Comparison of ENCODE assay signal across 18 cellular contexts in the genomic region with DNA sequence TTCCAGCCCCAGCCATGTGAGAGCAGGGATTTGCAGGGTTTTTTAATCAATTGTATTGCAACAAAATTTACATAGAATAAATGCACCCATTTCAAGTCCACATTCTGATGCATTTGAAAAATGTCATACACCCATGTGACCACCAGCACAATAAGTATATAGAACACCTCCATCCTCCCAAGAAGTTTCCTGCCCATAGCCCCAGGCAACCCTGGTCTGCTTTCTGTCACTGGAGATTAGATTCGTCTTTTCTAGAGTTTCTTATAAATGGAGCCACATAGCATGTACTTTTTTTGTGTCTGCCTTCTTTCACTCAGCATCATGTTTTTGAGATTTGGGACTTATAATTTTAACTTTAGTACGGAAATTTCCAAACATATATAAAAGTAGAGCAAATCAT.
"Had no signal": no experiment of that assay in that cellular context is flagged by ENCODE, and none has a peak within 500 bp of the region (broad histone marks: within the 10 kb centered on the region; RNA-seq: fewer than 3 reads in every experiment).

No MANE protein-coding gene starts in this region.

- H3K9me3 ChIP-seq: gastroesophageal sphincter, pancreas, thyroid gland had no signal

- H3K4me3 ChIP-seq: coronary artery, dorsolateral prefrontal cortex, gastroesophageal sphincter, lung, pancreas, thyroid gland had no signal

- H3K4me1 ChIP-seq: pancreas had no signal

- H3K27ac ChIP-seq: pancreas, thyroid gland had no signal

- H3K27me3 ChIP-seq: dorsolateral prefrontal cortex, gastroesophageal sphincter, pancreas, thyroid gland had no signal

- ATAC-seq: esophagus mucosa, gastroesophageal sphincter, left colon, left ventricle myocardium superior, pancreas had no signal

- H3K36me3 ChIP-seq: gastroesophageal sphincter, pancreas, thyroid gland had no signal

- DNase-seq: dorsolateral prefrontal cortex; effector memory CD4-positive, alpha-beta T cell; foreskin fibroblast; left colon; left ventricle myocardium superior; mesendoderm; naive B cell; occipital lobe; pancreas; right cardiac atrium; small intestine; stimulated activated CD4-positive, alpha-beta T cell treated with anti-CD3 and anti-CD28 coated beads, Interleukin-2, amount 100 ng/mL, for 48 hours; stimulated activated naive CD4-positive, alpha-beta T cell treated with Interleukin-2 at 50 U/mL for 16 hours; thyroid gland had no signal
